ENCODE assay signal across 20 cellular contexts in genomic region chr20:62437430-62437829, GRCh38. TPM values are rescaled to one million over a fixed set of nuclear protein-coding genes. Genes with fewer than 3 reads are reported as not detected.
DNase-seq lines count a peak whose midpoint lies in the region; ATAC-seq, FAIRE-seq and TF ChIP-seq lines count a peak whose summit lies in the region.
"Had no signal": no experiment of that assay in that cellular context is flagged by ENCODE, and none has a peak within 500 bp of the region (broad histone marks: within the 10 kb centered on the region; RNA-seq: fewer than 3 reads in every experiment).

No MANE protein-coding gene starts in this region.

- no peaks in the 10 kb centered on the region for H3K9me3 Mint-ChIP-seq in mesothelial cell of epicardium
- H3K9me3 Mint-ChIP-seq: CD4-positive, alpha-beta T cell; GM23338 had no signal

- peak overlapping the region; percentile 40 for H3K27ac Mint-ChIP-seq in mesothelial cell of epicardium
- H3K27ac Mint-ChIP-seq: CD4-positive, alpha-beta T cell; GM23338 had no signal

- no peak for TF ChIP-seq POLR2A in thyroid gland (IDR thresholded peaks at IDR 0.05)

- TF ChIP-seq CTCF in fibroblast of villous mesenchyme (IDR thresholded peaks at IDR 0.05; ENCODE audit: insufficient read depth, low read depth, low read length) (no peak), mesothelial cell of epicardium (IDR thresholded peaks at IDR 0.05; ENCODE audit: unreplicated experiment) (no peak), thyroid gland (IDR thresholded peaks at IDR 0.05) (no peak)

- H3K36me3 Mint-ChIP-seq in mesothelial cell of epicardium = no peaks in the 10 kb centered on the region

- no peak for DNase-seq in HTR-8/SVneo (ENCODE audit: insufficient read length, low spot score)
- DNase-seq in fibroblast of villous mesenchyme (ENCODE audit: low read depth) = peak; percentile 4
- DNase-seq in mesothelial cell of epicardium (ENCODE audit: low spot score in 2 of 2, unreplicated experiment in 2 of 2) = no peak
- no peak for DNase-seq in thyroid gland
- DNase-seq in LoVo (ENCODE audit: low spot score) = no peak
- DNase-seq in dedifferentiated amniotic fluid mesenchymal stem cell (ENCODE audit: extremely low spot score) = no peak
- DNase-seq: AML-193; CD4-positive, alpha-beta T cell; H9; NCI-H1436; NCI-H187 treated with DMSO at 0.1 percent for 48 hours; NCI-H748 treated with DMSO at 0.1 percent for 48 hours; SJCRH30 had no signal

- peaks cover 14 to 50% of the 10 kb centered on the region in 2 donors for H3K4me1 ChIP-seq in thyroid gland
- H3K4me1 ChIP-seq: SJCRH30 had no signal

- FAIRE-seq in HTR-8/SVneo (lab: Jason Lieb, UNC) = peak; percentile 71
- FAIRE-seq: A204.1, G401.6 had no signal

- peaks cover 27% of the 10 kb centered on the region for H3K4me1 Mint-ChIP-seq in mesothelial cell of epicardium
- H3K4me1 Mint-ChIP-seq: GM23338 had no signal

- H3K27ac ChIP-seq in thyroid gland = peak overlapping the region; percentile 65 to 84 (median 65)
- H3K27ac ChIP-seq: BLaER1 treated with 17β-estradiol and CSF1 and Interleukin-3, amounts not matched to agents 10 nM and 100 nM; SJCRH30 had no signal

- intact Hi-C loops in thyroid gland (cut with DNase I) = no loop called here

- 82 to 88% methylated on average over 12 to 13 of the region's 13 CpGs for whole genome bisulfite sequencing in thyroid gland, 2 donors

- no peaks in the 10 kb centered on the region for H3K27me3 ChIP-seq in thyroid gland

- no peak overlapping the region for H3K4me3 ChIP-seq in fibroblast of villous mesenchyme (ENCODE audit: low read depth, low read length)
- H3K4me3 ChIP-seq in thyroid gland (replicated peaks in 1 of 3) = no peak overlapping the region
- H3K4me3 ChIP-seq: BLaER1 treated with 17β-estradiol and CSF1 and Interleukin-3, amounts not matched to agents 10 nM and 100 nM; GM23338; SJCRH30 had no signal

- H3K9me3 ChIP-seq in thyroid gland = no peaks in the 10 kb centered on the region
- H3K9me3 ChIP-seq: BLaER1 treated with 17β-estradiol and CSF1 and Interleukin-3, amounts not matched to agents 10 nM and 100 nM; SJCRH30 had no signal

- no peaks in the 10 kb centered on the region for H3K27me3 Mint-ChIP-seq in mesothelial cell of epicardium (ENCODE audit: low read depth)

- H3K36me3 ChIP-seq in thyroid gland = no peaks in the 10 kb centered on the region
- H3K36me3 ChIP-seq: BLaER1 treated with 17β-estradiol and CSF1 and Interleukin-3, amounts not matched to agents 10 nM and 100 nM; SJCRH30 had no signal

- no peak overlapping the region for H3K4me3 Mint-ChIP-seq in mesothelial cell of epicardium
- H3K4me3 Mint-ChIP-seq: CD4-positive, alpha-beta T cell; GM23338; H9 had no signal

- no peak for ATAC-seq in HG03159 (IDR thresholded peaks at IDR 0.05; ENCODE audit: unreplicated experiment)
- ATAC-seq: SK-N-SH treated with all-trans-retinoic acid at 6 μM for 48 hours had no signal

RNA-seq across cellular contexts. Expression of gene RBBP8NL, which starts 10.1 kb away (rescaled TPM):
- total RNA-seq in fibroblast of villous mesenchyme (not detected in 2 replicates), mesothelial cell of epicardium (12.3 to 13.5 TPM (median 12.6 TPM) in 3 replicates), thyroid gland (1 to 10 TPM; 1.1 to 6.0 (median 4.6) TPM)
- total RNA-seq: CD4-positive, alpha-beta T cell; Right ventricle myocardium inferior; SJCRH30 had no signal

RNA-seq across cellular contexts. Expression of gene CABLES2, which starts 30.3 kb away (rescaled TPM):
- total RNA-seq in fibroblast of villous mesenchyme (1.7 and 1.9 TPM in 2 replicates), mesothelial cell of epicardium (22.8 to 23.7 TPM (median 23.6 TPM) in 3 replicates), thyroid gland (1 to 10 TPM; 5.8 to 8.5 (median 7.7) TPM)

RNA-seq across cellular contexts. Expression of gene GATA5, which starts 38.4 kb away (rescaled TPM):
- not detected in 2 replicates for total RNA-seq in fibroblast of villous mesenchyme
- total RNA-seq in mesothelial cell of epicardium = 26.0 to 30.0 TPM (median 27.5 TPM) in 3 replicates
- under 1 TPM in 3 of 4 donors, not detected in 1; 0.33 to 0.67 (median 0.54) TPM for total RNA-seq in thyroid gland
- total RNA-seq: CD4-positive, alpha-beta T cell; SJCRH30 had no signal

RNA-seq across cellular contexts. Expression of gene RPS21, which starts 50.5 kb away (rescaled TPM):
- total RNA-seq in fibroblast of villous mesenchyme = 357 and 457 TPM in 2 replicates
- 1,089 to 1,145 TPM (median 1,126 TPM) in 3 replicates for total RNA-seq in mesothelial cell of epicardium
- 1,000 to 10,000 TPM; 1,818 to 3,649 (median 2,349) TPM for total RNA-seq in thyroid gland

Comparison
In these comparisons a context has a peak if more than half of its experiments do, and no peak if none do; other contexts are left out.
1. RNA of gene GATA5, which starts 38.4 kb away (total RNA-seq): 26.0 to 30.0 TPM in mesothelial cell of epicardium; 0.33 to 0.67 TPM in thyroid gland and not detected in fibroblast of villous mesenchyme; every median in the first group is over 10 times any median in the second.